In genomic region chr15:91911878-91912277, GRCh38 we compare ENCODE assay signal across 26 cellular contexts. TPM values are rescaled to one million over a fixed set of nuclear protein-coding genes. Genes with fewer than 3 reads are reported as not detected.
"Had no signal": no experiment of that assay in that cellular context is flagged by ENCODE, and none has a peak within 500 bp of the region (broad histone marks: within the 10 kb centered on the region; RNA-seq: fewer than 3 reads in every experiment).

No MANE protein-coding gene starts in this region.

- H3K4me3 Mint-ChIP-seq: activated naive CD8-positive, alpha-beta T cell; activated T-cell treated with anti-CD3 and anti-CD28 coated beads, Interleukin-2, amount 50 U/mL, for 72 hours; central memory CD8-positive, alpha-beta T cell; natural killer cell treated with Interleukin-12 subunit alpha and Interleukin-12 subunit beta and Interleukin-15 and Interleukin-18, amount 100 ng/mL, for 72 hours; T-helper 1 cell treated with Interleukin-12 subunit alpha and Interleukin-12 subunit beta and Interleukin-4 antibody, amounts not matched to agents 30 μg/mL and 1 μg/mL, for 36 hours had no signal

- H3K9me3 Mint-ChIP-seq: activated T-cell treated with anti-CD3 and anti-CD28 coated beads, Interleukin-2, amount 50 U/mL, for 72 hours; central memory CD8-positive, alpha-beta T cell; natural killer cell treated with Interleukin-12 subunit alpha and Interleukin-12 subunit beta and Interleukin-15 and Interleukin-18, amount 100 ng/mL, for 72 hours; T-helper 1 cell treated with Interleukin-12 subunit alpha and Interleukin-12 subunit beta and Interleukin-4 antibody, amounts not matched to agents 30 μg/mL and 1 μg/mL, for 36 hours had no signal

- H3K27ac Mint-ChIP-seq: activated naive CD8-positive, alpha-beta T cell; activated T-cell treated with anti-CD3 and anti-CD28 coated beads, Interleukin-2, amount 50 U/mL, for 72 hours; T-helper 1 cell treated with Interleukin-12 subunit alpha and Interleukin-12 subunit beta and Interleukin-4 antibody, amounts not matched to agents 30 μg/mL and 1 μg/mL, for 36 hours had no signal

- H3K4me3 ChIP-seq: esophagus squamous epithelium, left lung, lung, skin epidermis, tibial nerve had no signal

- H3K36me3 Mint-ChIP-seq: natural killer cell treated with Interleukin-12 subunit alpha and Interleukin-12 subunit beta and Interleukin-15 and Interleukin-18, amount 100 ng/mL, for 72 hours had no signal

- H3K27ac ChIP-seq: epithelial cell of prostate, left lung, tibial nerve had no signal

- DNase-seq: activated CD4-positive, alpha-beta T cell treated with anti-CD3 and anti-CD28 coated beads for 4 hours; activated CD4-positive, alpha-beta T cell treated with anti-CD3 and anti-CD28 coated beads, Interleukin-2, amount 50 U/mL, for 4 hours; activated CD4-positive, CD25-positive, alpha-beta regulatory T cell; activated effector memory CD4-positive, alpha-beta T cell treated with Interleukin-2 at 50 U/mL for 16 hours; activated naive CD4-positive, alpha-beta T cell treated with Interleukin-2 at 50 U/mL for 16 hours; activated T-cell treated with anti-CD3 and anti-CD28 coated beads for 4 hours; activated T-cell treated with anti-CD3 and anti-CD28 coated beads, Interleukin-2, amount 50 U/mL, for 72 hours; anterior cingulate cortex; effector CD8-positive, alpha-beta T cell; esophagus squamous epithelium; foreskin melanocyte; kidney glomerular epithelial cell; left lung; mesendoderm; stimulated activated naive CD4-positive, alpha-beta T cell; T1000 had no signal

- ATAC-seq: activated T-cell treated with anti-CD3 and anti-CD28 coated beads, Interleukin-2, amount 50 U/mL, for 72 hours; left lung; natural killer cell treated with Interleukin-12 subunit alpha and Interleukin-12 subunit beta and Interleukin-15 and Interleukin-18, amount 100 ng/mL, for 72 hours; sciatic nerve had no signal

- H3K27me3 Mint-ChIP-seq: activated naive CD8-positive, alpha-beta T cell; central memory CD8-positive, alpha-beta T cell; natural killer cell treated with Interleukin-12 subunit alpha and Interleukin-12 subunit beta and Interleukin-15 and Interleukin-18, amount 100 ng/mL, for 72 hours had no signal

RNA-seq across cellular contexts. Expression of gene SLCO3A1, which starts 58.4 kb away (rescaled TPM):
- total RNA-seq: myocyte had no signal
